ENCODE assay signal across 2 cellular contexts in the genomic region with DNA sequence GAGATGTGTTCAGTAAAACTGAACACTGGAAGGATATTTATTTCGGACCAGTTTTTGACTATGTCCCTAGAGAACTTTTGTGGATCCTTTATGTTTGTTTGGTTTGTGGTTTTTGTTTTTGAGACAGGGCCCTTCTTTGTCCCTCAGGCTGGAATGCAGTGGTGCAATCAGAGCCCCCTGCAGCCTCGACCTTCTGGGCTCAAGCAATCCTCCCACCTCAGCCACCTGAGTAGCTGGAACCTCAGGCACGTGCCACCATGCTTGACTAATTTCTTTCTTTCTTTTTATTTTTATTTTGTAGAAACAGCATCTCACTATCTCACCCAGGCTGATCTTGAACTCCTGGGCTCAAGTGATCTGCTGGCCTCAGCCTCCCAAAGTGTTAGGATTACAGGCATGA.
TF ChIP-seq lines count a peak whose summit lies in the region.

No MANE protein-coding gene starts in this region.

TF ChIP-seq in SK-N-SH, 30 proteins besides CTCF, POLR2A, EP300 and RAD21:
- TF ChIP-seq, protein P1, sequence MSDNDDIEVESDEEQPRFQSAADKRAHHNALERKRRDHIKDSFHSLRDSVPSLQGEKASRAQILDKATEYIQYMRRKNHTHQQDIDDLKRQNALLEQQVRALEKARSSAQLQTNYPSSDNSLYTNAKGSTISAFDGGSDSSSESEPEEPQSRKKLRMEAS (IDR thresholded peaks at IDR 0.05; ENCODE audit: low read depth), result no peak

TF ChIP-seq in SK-N-SH treated with all-trans-retinoic acid at 6 μM for 48 hours, 23 proteins besides CTCF, POLR2A, EP300 and RAD21:
- TF ChIP-seq POU6F1 (CRISPR knock-in tag; IDR thresholded peaks at IDR 0.05; ENCODE audit: borderline replicate concordance, low read depth), result no peak
- no peak for TF ChIP-seq PATZ1 (CRISPR knock-in tag; IDR thresholded peaks at IDR 0.05; ENCODE audit: borderline replicate concordance)
